24 cellular contexts compared by ENCODE assay signal in the genomic region with DNA sequence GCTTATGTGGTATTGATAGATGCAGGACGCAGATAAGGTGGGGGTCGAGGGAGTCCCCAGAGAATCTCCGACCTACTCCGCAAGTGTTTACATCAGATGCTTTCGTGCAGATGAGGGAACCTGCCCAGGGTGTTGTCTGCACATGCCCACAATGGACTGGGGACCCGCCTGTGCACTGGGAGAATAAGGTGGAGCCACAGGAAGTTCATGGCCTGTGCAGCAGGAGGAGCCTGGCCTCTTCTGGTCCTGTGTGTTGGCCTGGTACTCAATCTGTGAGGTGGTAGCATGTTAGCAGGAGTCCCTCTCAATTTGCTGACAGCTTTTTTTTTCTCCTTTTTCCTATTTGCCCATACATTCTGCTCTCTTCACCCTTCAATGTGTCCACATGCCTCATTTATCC.
"Had no signal": no experiment of that assay in that cellular context is flagged by ENCODE, and none has a peak within 500 bp of the region (broad histone marks: within the 10 kb centered on the region; RNA-seq: fewer than 3 reads in every experiment).

No MANE protein-coding gene starts in this region.

- H3K36me3 ChIP-seq: adrenal gland, SJCRH30 had no signal

- H3K4me2 ChIP-seq: SK-N-SH had no signal

- H3K4me1 ChIP-seq: adrenal gland, SJCRH30 had no signal

- H3K27me3 ChIP-seq: adrenal gland, SJCRH30 had no signal

- H3K27ac ChIP-seq: adrenal gland, RWPE1, SJCRH30 had no signal

- ATAC-seq: activated CD4-positive, CD25-positive, alpha-beta regulatory T cell treated with anti-CD3 and anti-CD28 coated beads, Interleukin-2, amount 50 U/mL, for 24 hours; activated CD8-positive, alpha-beta T cell treated with anti-CD3 and anti-CD28 coated beads, Interleukin-2, amount 10 ng/mL, durations not matched to agents 7 days and 5 days; Panc1 had no signal

- DNase-seq: activated CD4-positive, alpha-beta T cell treated with anti-CD3 and anti-CD28 coated beads for 4 hours; activated CD8-positive, alpha-beta memory T cell treated with anti-CD3 and anti-CD28 coated beads, Interleukin-2, amount 50 U/mL, for 48 hours; activated CD8-positive, alpha-beta T cell treated with anti-CD3 and anti-CD28 coated beads, Interleukin-2, amount 10 ng/mL, durations not matched to agents 7 days and 5 days; activated naive CD4-positive, alpha-beta T cell treated with anti-CD3 and anti-CD28 coated beads, Interleukin-2, amount 50 U/mL, for 16 hours; activated naive CD8-positive, alpha-beta T cell treated with anti-CD3 and anti-CD28 coated beads, Interleukin-2, amount 10 ng/mL, durations not matched to agents 7 days and 5 days; activated T-cell treated with anti-CD3 and anti-CD28 coated beads, Interleukin-2, amount 50 U/mL, for 1 hour; adrenal gland; anterior cingulate cortex; caudate nucleus; NCI-H1048; NCI-H146; NCI-H187 treated with DMSO at 0.1 percent for 48 hours; NCI-H2107; NCI-H510A treated with DMSO at 0.1 percent for 48 hours; NCI-H69; NK-92 treated with Interleukin-12 subunit alpha and Interleukin-12 subunit beta, amount 100 ng/mL, for 24 hours; OCI-M1; Right ventricle myocardium superior; SJCRH30; SK-N-SH; T-helper 1 cell had no signal

- H3K9me3 ChIP-seq: adrenal gland, SJCRH30, SK-N-SH had no signal

- H3K9ac ChIP-seq: SK-N-SH had no signal

- H3K4me3 ChIP-seq: adrenal gland, SJCRH30 had no signal
